In the genomic region with DNA sequence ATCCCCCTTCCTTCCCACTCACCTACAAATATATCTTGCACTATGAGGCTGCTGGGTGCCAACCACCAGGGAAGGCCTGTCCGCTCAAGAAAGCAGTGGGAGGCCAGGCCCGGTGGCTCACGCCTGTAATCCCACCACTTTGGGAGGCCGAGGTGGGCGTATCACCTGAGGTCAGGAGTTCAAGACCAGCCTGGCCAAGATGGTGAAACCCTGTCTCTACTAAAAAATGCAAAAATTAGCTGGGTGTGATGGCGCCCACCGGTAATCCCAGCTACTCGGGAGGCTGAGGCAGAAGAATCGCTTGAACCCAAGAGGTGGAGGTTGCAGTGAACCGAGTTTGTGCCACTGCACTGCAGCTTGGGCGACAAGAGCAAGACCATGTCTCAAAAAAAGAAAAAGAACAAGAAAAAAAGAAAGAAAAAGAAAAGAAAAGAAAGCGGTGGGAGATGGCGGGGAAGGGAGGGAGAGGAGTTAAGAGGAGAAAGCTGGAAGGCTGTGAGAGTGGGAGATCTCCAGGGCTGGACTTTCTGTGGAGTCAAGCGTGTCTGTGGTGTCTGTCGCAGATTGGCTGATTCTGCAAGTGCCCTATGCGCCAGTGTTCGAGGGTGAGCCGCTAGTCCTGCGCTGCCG, we compare ENCODE assay signal across 9 cellular contexts. TPM values are rescaled to one million over a fixed set of nuclear protein-coding genes. Genes with fewer than 3 reads are reported as not detected.
A peak's percentile ranks its signal among the peaks of the same experiment; 100 is the strongest.
DNase-seq lines count a peak whose midpoint lies in the region; FAIRE-seq and TF ChIP-seq lines count a peak whose summit lies in the region.
"Not testable (repeated sequence)": the region's sequence is repeated elsewhere in the genome, so short reads cannot be mapped to it uniquely, and the experiment has no call there.
"Had no signal": no experiment of that assay in that cellular context is flagged by ENCODE, and none has a peak within 500 bp of the region (broad histone marks: within the 10 kb centered on the region; RNA-seq: fewer than 3 reads in every experiment).

No MANE protein-coding gene starts in this region.

- peak overlapping the region; percentile 89 for H3K27ac ChIP-seq in BLaER1
- H3K27ac ChIP-seq in HEK293 (ENCODE audit: extremely low read depth, low read depth, low read length); SJSA1; keratinocyte (ENCODE audit: control insufficient read depth, insufficient read depth, low read length): not testable (repeated sequence)
- H3K27ac ChIP-seq in stomach, result peak overlapping the region in 4 of 5 donors; percentile 83 to 90 (median 88)

- not testable (repeated sequence) for H3K36me3 ChIP-seq in BLaER1; HEK293 (ENCODE audit: control insufficient read depth in 2 of 2, insufficient read depth in 1 of 2, low read length in 2 of 2); SJSA1; keratinocyte (ENCODE audit: control insufficient read depth in 2 of 2, extremely low read depth in 1 of 2, insufficient read depth in 2 of 2, low read length in 2 of 2); stomach

- not testable (repeated sequence) for FAIRE-seq in keratinocyte (lab: Jason Lieb, UNC)

- H3K9me3 Mint-ChIP-seq in activated naive CD8-positive, alpha-beta T cell treated with anti-CD3 and anti-CD28 coated beads for 36 hours; endothelial cell (ENCODE audit: unreplicated experiment); neural crest cell: not testable (repeated sequence)

- H2AFZ ChIP-seq in keratinocyte (ENCODE audit: control insufficient read depth, low read length), result peak overlapping the region; percentile 45

- H3K79me2 ChIP-seq in keratinocyte (ENCODE audit: control insufficient read depth, insufficient read depth, low read length), result not testable (repeated sequence)

- H3K4me1 ChIP-seq in BLaER1 (peaks cover 28% of the 10 kb centered on the region), SJSA1 (replicated peaks) (peaks cover 44% of the 10 kb centered on the region), keratinocyte (ENCODE audit: control insufficient read depth, extremely low read depth, insufficient read depth, low read length) (peaks cover 38% of the 10 kb centered on the region), stomach (peaks cover 8 to 26% (median 19%) of the 10 kb centered on the region in 4 donors)
- not testable (repeated sequence) for H3K4me1 ChIP-seq in HEK293 (ENCODE audit: control insufficient read depth, insufficient read depth, low read length)

- not testable (repeated sequence) for TF ChIP-seq EP300 in stomach (IDR thresholded peaks at IDR 0.05)

- peak overlapping the region; percentile 88 for H3K9ac ChIP-seq in BLaER1
- peak overlapping the region; percentile 87 for H3K9ac ChIP-seq in keratinocyte (ENCODE audit: control insufficient read depth, extremely low read depth, insufficient read depth, low read length)

- H3K4me2 ChIP-seq in BLaER1, result peak overlapping the region; percentile 96
- H3K4me2 ChIP-seq in keratinocyte (ENCODE audit: control insufficient read depth, extremely low read depth, insufficient read depth, low read depth, low read length), result peak overlapping the region; percentile 88

- not testable (repeated sequence) for DNase-seq in SJSA1 (ENCODE audit: low read depth in 1 of 2, low spot score in 2 of 2); activated naive CD8-positive, alpha-beta T cell treated with anti-CD3 and anti-CD28 coated beads for 36 hours; endothelial cell (ENCODE audit: low spot score); keratinocyte (ENCODE audit: low read depth, low spot score); neural crest cell (ENCODE audit: low read depth, low spot score); stomach

- H4K20me1 ChIP-seq in BLaER1; keratinocyte (ENCODE audit: control insufficient read depth, extremely low read depth, insufficient read depth, low read length): not testable (repeated sequence)

- peaks cover 52% of the 10 kb centered on the region for H3K4me1 Mint-ChIP-seq in activated naive CD8-positive, alpha-beta T cell treated with anti-CD3 and anti-CD28 coated beads for 36 hours
- H3K4me1 Mint-ChIP-seq in endothelial cell (ENCODE audit: unreplicated experiment), result peaks cover 12% of the 10 kb centered on the region
- H3K4me1 Mint-ChIP-seq in neural crest cell, result not testable (repeated sequence)

- not testable (repeated sequence) for H3K9me1 ChIP-seq in keratinocyte (ENCODE audit: control insufficient read depth, extremely low read depth, insufficient read depth, low read length)

- not testable (repeated sequence) for TF ChIP-seq POLR2A in stomach (IDR thresholded peaks at IDR 0.05)

- POLR2A ChIA-PET in HEK293 (lab: Yijun Ruan, JAX), result interaction anchor here (0.9 to 2.6 kb wide), 3 partner anchors 12 to 24 kb away, joined by 4 to 19 read pairs (median 9); a partner anchor contains a TSS

- CTCF ChIA-PET in HEK293 (lab: Yijun Ruan, JAX), result interaction anchor here (0.8 to 1.6 kb wide), 4 partner anchors 13 to 77 kb away, joined by 3 to 5 read pairs (median 4); a partner anchor contains a TSS

- dilution Hi-C loops in keratinocyte (cut with MboI; ENCODE audit: extremely low pct_ligation_motif_present, low sequenced_read_pairs), result not testable (repeated sequence)

- intact Hi-C loops in stomach (cut with DNase I; ENCODE audit: low total_unique reads), result not testable (repeated sequence)

- WGBS in stomach, 5 donors, result 51 to 62% (median 53%) methylated on average over 20 of the region's 20 CpGs

- H3K4me3 ChIP-seq in BLaER1, result peak overlapping the region; percentile 89
- H3K4me3 ChIP-seq in HEK293 (ENCODE audit: low read depth, low read length), result peak overlapping the region; percentile 62
- peak overlapping the region; percentile 87 for H3K4me3 ChIP-seq in SJSA1
- H3K4me3 ChIP-seq in keratinocyte (ENCODE audit: control insufficient read depth in 2 of 3, extremely low read depth in 1 of 3, insufficient read depth in 2 of 3, low read depth in 1 of 3, low read length in 3 of 3), result peak overlapping the region; percentile 58 to 80 (median 73)
- H3K4me3 ChIP-seq in stomach, result peak overlapping the region; percentile 68 to 93 (median 78)

- not testable (repeated sequence) for H3K36me3 Mint-ChIP-seq in activated naive CD8-positive, alpha-beta T cell treated with anti-CD3 and anti-CD28 coated beads for 36 hours; endothelial cell (ENCODE audit: low read depth, unreplicated experiment); neural crest cell (ENCODE audit: low read depth)

- TF ChIP-seq CTCF in HEK293 (tag by site-specific recombination; IDR thresholded peaks at IDR 0.05); endothelial cell (IDR thresholded peaks at IDR 0.05; ENCODE audit: unreplicated experiment); keratinocyte (optimal IDR thresholded peaks at IDR 0.05 in 1 of 3, IDR thresholded peaks at IDR 0.05 in 1 of 3, conservative IDR thresholded peaks at IDR 0.05 in 1 of 3; ENCODE audit: extremely low read depth in 1 of 3, insufficient read depth in 2 of 3, low read length in 3 of 3); neural crest cell (conservative IDR thresholded peaks at IDR 0.05); stomach (IDR thresholded peaks at IDR 0.05): not testable (repeated sequence)

- not testable (repeated sequence) for H3K9me3 ChIP-seq in BLaER1; HEK293 (ENCODE audit: control insufficient read depth, insufficient read depth, low read depth, low read length); SJSA1 (replicated peaks); keratinocyte (ENCODE audit: control insufficient read depth, low read depth, low read length); stomach

- H3K4me3 Mint-ChIP-seq in activated naive CD8-positive, alpha-beta T cell treated with anti-CD3 and anti-CD28 coated beads for 36 hours, result peak overlapping the region; percentile 93
- H3K4me3 Mint-ChIP-seq in endothelial cell (ENCODE audit: unreplicated experiment) (peak overlapping the region; percentile 89), neural crest cell (peak overlapping the region; percentile 98)

- not testable (repeated sequence) for H3K27me3 ChIP-seq in BLaER1; SJSA1 (replicated peaks); keratinocyte (ENCODE audit: control insufficient read depth, extremely low read depth, insufficient read depth, low read length)
- peaks cover 0 to 60% (median 0%) of the 10 kb centered on the region in 3 donors for H3K27me3 ChIP-seq in stomach

- H3K27me3 Mint-ChIP-seq in activated naive CD8-positive, alpha-beta T cell treated with anti-CD3 and anti-CD28 coated beads for 36 hours, result peaks cover 27% of the 10 kb centered on the region
- peaks cover 23% of the 10 kb centered on the region for H3K27me3 Mint-ChIP-seq in endothelial cell (ENCODE audit: unreplicated experiment)
- H3K27me3 Mint-ChIP-seq in neural crest cell (ENCODE audit: low read depth), result peaks cover 76% of the 10 kb centered on the region

- H3K27ac Mint-ChIP-seq in activated naive CD8-positive, alpha-beta T cell treated with anti-CD3 and anti-CD28 coated beads for 36 hours, result peak overlapping the region; percentile 82
- not testable (repeated sequence) for H3K27ac Mint-ChIP-seq in endothelial cell (ENCODE audit: unreplicated experiment); neural crest cell (ENCODE audit: unreplicated experiment)

RNA-seq across cellular contexts. Expression of a gene that starts 4.0 kb away (rescaled TPM):
- total RNA-seq in SJSA1 (2014; rRNA removed; shearing (Covaris generic)), result 1.3 and 2.7 TPM in 2 replicates
- under 1 TPM; 0.49 to 0.76 TPM for total RNA-seq in activated naive CD8-positive, alpha-beta T cell treated with anti-CD3 and anti-CD28 coated beads for 36 hours
- total RNA-seq in endothelial cell (ENCODE audit: unreplicated experiment) (0.36 TPM), neural crest cell (0.40 and 0.43 TPM in 2 replicates), stomach (1 to 10 TPM in 1 of 5 donors, under 1 TPM in 1, not detected in 3; 0.55 to 3.8 TPM)
- polyA plus RNA-seq in keratinocyte (0.41 to 0.54 TPM (median 0.52 TPM) in 3 replicates), stomach (under 1 TPM in 2 of 3 donors, not detected in 1; 0.30 to 0.68 TPM)
- polyA plus RNA-seq in keratinocyte (2011; ENCODE audit: low read depth), result 0.14 TPM
- 0.35 and 0.64 TPM in 2 replicates for polyA plus RNA-seq in keratinocyte (2011; cell fraction: cytosol; rRNA removed)
- 0.25 TPM in 2 replicates for polyA plus RNA-seq in keratinocyte (2011; cell fraction: nucleus; rRNA removed)
- 0.71 and 0.79 TPM in 2 replicates for polyA plus RNA-seq in keratinocyte (2012; ENCODE audit: low replicate concordance)
- 0.26 TPM in 1 of 3 replicates, not detected in the others for polyA minus RNA-seq in keratinocyte
- not detected for polyA minus RNA-seq in keratinocyte (2011; cell fraction: cytosol; rRNA and poly(A)+ RNA removed)
- 0.31 and 0.32 TPM in 2 replicates for polyA minus RNA-seq in keratinocyte (2011; cell fraction: nucleus; rRNA and poly(A)+ RNA removed)

RNA-seq across cellular contexts. Expression of a gene that starts 18.3 kb away (rescaled TPM):
- 0.29 TPM in 1 of 2 replicates, not detected in the other for total RNA-seq in SJSA1 (2014; rRNA removed; shearing (Covaris generic))
- total RNA-seq in activated naive CD8-positive, alpha-beta T cell treated with anti-CD3 and anti-CD28 coated beads for 36 hours, result under 1 TPM; 0.35 to 0.56 TPM
- total RNA-seq in endothelial cell (ENCODE audit: unreplicated experiment), result not detected
- 2.0 to 3.4 TPM (median 3.0 TPM) in 3 replicates for polyA plus RNA-seq in keratinocyte
- polyA plus RNA-seq in keratinocyte (2011; ENCODE audit: low read depth), result not detected
- 1.2 and 1.4 TPM in 2 replicates for polyA plus RNA-seq in keratinocyte (2011; cell fraction: cytosol; rRNA removed)
- 3.2 and 3.6 TPM in 2 replicates for polyA plus RNA-seq in keratinocyte (2011; cell fraction: nucleus; rRNA removed)
- 0.16 and 1.8 TPM in 2 replicates for polyA plus RNA-seq in keratinocyte (2012; ENCODE audit: low replicate concordance)
- 2.0 to 4.0 TPM (median 2.3 TPM) in 3 replicates for polyA minus RNA-seq in keratinocyte
- polyA minus RNA-seq in keratinocyte (2011; cell fraction: cytosol; rRNA and poly(A)+ RNA removed), result 1.9 TPM
- 3.1 and 3.5 TPM in 2 replicates for polyA minus RNA-seq in keratinocyte (2011; cell fraction: nucleus; rRNA and poly(A)+ RNA removed)
- not detected in 2 replicates for total RNA-seq in neural crest cell
- 1 to 10 TPM in 1 of 5 donors, not detected in 4; 2.6 TPM for total RNA-seq in stomach
- polyA plus RNA-seq in stomach, result 1 to 10 TPM in 2 of 3 donors, not detected in 1; 1.8 to 3.4 TPM
- total RNA-seq: Right ventricle myocardium superior had no signal

RNA-seq across cellular contexts. Expression of a gene that starts 24.2 kb away (rescaled TPM):
- 50.7 and 57.9 TPM in 2 replicates for total RNA-seq in SJSA1 (2014; rRNA removed; shearing (Covaris generic))
- 10 to 100 TPM; 39.9 to 40.3 TPM for total RNA-seq in activated naive CD8-positive, alpha-beta T cell treated with anti-CD3 and anti-CD28 coated beads for 36 hours
- total RNA-seq in endothelial cell (ENCODE audit: unreplicated experiment) (27.8 TPM), neural crest cell (39.8 and 42.0 TPM in 2 replicates), stomach (10 to 100 TPM in 4 of 5 donors, 1 to 10 TPM in 1; 1.8 to 39.1 (median 22.2) TPM)
- polyA plus RNA-seq in keratinocyte (22.6 to 35.3 TPM (median 27.6 TPM) in 3 replicates), stomach (10 to 100 TPM; 14.1 to 26.7 (median 20.2) TPM)
- polyA plus RNA-seq in keratinocyte (2011; ENCODE audit: low read depth), result 11.8 TPM
- polyA plus RNA-seq in keratinocyte (2011; cell fraction: cytosol; rRNA removed), result 28.6 and 37.5 TPM in 2 replicates
- 22.4 and 24.5 TPM in 2 replicates for polyA plus RNA-seq in keratinocyte (2011; cell fraction: nucleus; rRNA removed)
- polyA plus RNA-seq in keratinocyte (2012; ENCODE audit: low replicate concordance), result 21.4 and 22.4 TPM in 2 replicates
- 2.3 to 16.0 TPM (median 4.9 TPM) in 3 replicates for polyA minus RNA-seq in keratinocyte
- polyA minus RNA-seq in keratinocyte (2011; cell fraction: cytosol; rRNA and poly(A)+ RNA removed), result 18.2 TPM
- polyA minus RNA-seq in keratinocyte (2011; cell fraction: nucleus; rRNA and poly(A)+ RNA removed), result 4.6 and 5.5 TPM in 2 replicates

RNA-seq across cellular contexts. Expression of a gene that starts 40.7 kb away (rescaled TPM):
- total RNA-seq in SJSA1 (2014; rRNA removed; shearing (Covaris generic)), result 22.8 and 30.6 TPM in 2 replicates
- total RNA-seq in activated naive CD8-positive, alpha-beta T cell treated with anti-CD3 and anti-CD28 coated beads for 36 hours, result 10 to 100 TPM; 20.2 to 22.1 TPM
- 38.2 TPM for total RNA-seq in endothelial cell (ENCODE audit: unreplicated experiment)
- polyA plus RNA-seq in keratinocyte, result 16.4 to 19.7 TPM (median 18.3 TPM) in 3 replicates
- 15.1 TPM for polyA plus RNA-seq in keratinocyte (2011; ENCODE audit: low read depth)
- polyA plus RNA-seq in keratinocyte (2011; cell fraction: cytosol; rRNA removed), result 6.3 and 13.3 TPM in 2 replicates
- 24.6 and 28.3 TPM in 2 replicates for polyA plus RNA-seq in keratinocyte (2011; cell fraction: nucleus; rRNA removed)
- polyA plus RNA-seq in keratinocyte (2012; ENCODE audit: low replicate concordance), result 11.5 and 14.8 TPM in 2 replicates
- 9.1 to 21.4 TPM (median 21.2 TPM) in 3 replicates for polyA minus RNA-seq in keratinocyte
- 9.4 TPM for polyA minus RNA-seq in keratinocyte (2011; cell fraction: cytosol; rRNA and poly(A)+ RNA removed)
- polyA minus RNA-seq in keratinocyte (2011; cell fraction: nucleus; rRNA and poly(A)+ RNA removed), result 26.6 and 45.1 TPM in 2 replicates
- total RNA-seq in neural crest cell, result 17.8 and 18.5 TPM in 2 replicates
- 10 to 100 TPM in 4 of 5 donors, 1 to 10 TPM in 1; 5.5 to 54.3 (median 22.7) TPM for total RNA-seq in stomach
- 1 to 10 TPM; 3.4 to 4.4 (median 3.6) TPM for polyA plus RNA-seq in stomach
